ENCODE assay signal across 18 cellular contexts in the genomic region with DNA sequence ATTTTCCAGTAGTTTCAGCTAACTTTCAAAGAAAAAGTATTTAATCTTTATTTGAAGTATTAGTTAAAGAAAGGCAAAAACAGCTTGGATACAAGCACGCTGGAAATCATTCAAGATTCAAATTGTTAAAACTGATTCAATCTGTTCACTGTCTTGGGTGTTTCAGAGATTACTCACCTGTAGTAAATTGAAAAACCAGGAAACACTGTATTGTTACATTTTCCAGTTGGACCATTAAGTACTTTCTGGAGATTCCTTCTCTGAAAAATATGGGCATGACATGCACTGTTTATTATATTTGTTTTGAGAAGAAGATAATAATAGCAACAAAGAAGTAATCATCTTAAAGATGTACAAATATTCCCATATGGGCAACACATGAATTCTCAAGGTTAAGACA.
A peak's percentile ranks its signal among the peaks of the same experiment; 100 is the strongest.
DNase-seq lines count a peak whose midpoint lies in the region; ATAC-seq, FAIRE-seq and TF ChIP-seq lines count a peak whose summit lies in the region.
"Had no signal": no experiment of that assay in that cellular context is flagged by ENCODE, and none has a peak within 500 bp of the region (broad histone marks: within the 10 kb centered on the region; RNA-seq: fewer than 3 reads in every experiment).

No MANE protein-coding gene starts in this region.

- H3K79me1 ChIP-seq in mesenchymal stem cell (replicated peaks; ENCODE audit: low read length, poor library complexity, severe bottlenecking) = no peaks in the 10 kb centered on the region

- no peak overlapping the region for H2BK120ac ChIP-seq in mesenchymal stem cell (ENCODE audit: low read depth, low read length)

- CTCF ChIA-PET in T-cell (lab: Charles Lee) = no interaction called here

- H3K27me3 ChIP-seq in foreskin keratinocyte = no peaks in the 10 kb centered on the region
- H3K27me3 ChIP-seq in mesenchymal stem cell (ENCODE audit: control insufficient read depth in 1 of 2, insufficient read depth in 1 of 2, low read length in 2 of 2) = no peaks in the 10 kb centered on the region

- H3K9me3 Mint-ChIP-seq in T-cell = peaks cover 0 to 10% (median 0%) of the 10 kb centered on the region in 3 donors

- no peak for ATAC-seq in T-cell (replicated peaks in 1 of 4)
- ATAC-seq in foreskin keratinocyte = peak; percentile 57
- ATAC-seq in HG03565 (IDR thresholded peaks at IDR 0.05; ENCODE audit: unreplicated experiment) = no peak

- no peak overlapping the region for H3K4me3 Mint-ChIP-seq in T-cell

- FAIRE-seq in D721Med (lab: Jason Lieb, UNC) = peak; percentile 77
- FAIRE-seq: GM12891, H1 had no signal

- peaks cover 45 to 56% (median 55%) of the 10 kb centered on the region in 3 donors for H3K4me1 Mint-ChIP-seq in T-cell

- H2BK12ac ChIP-seq in mesenchymal stem cell (ENCODE audit: low read length in 2 of 2) = no peak overlapping the region

- no peak overlapping the region for H2BK15ac ChIP-seq in mesenchymal stem cell (ENCODE audit: low read depth, poor library complexity, severe bottlenecking)

- H3K27ac ChIP-seq in foreskin keratinocyte = no peak overlapping the region
- H3K27ac ChIP-seq in mesenchymal stem cell (ENCODE audit: low read length, poor library complexity, severe bottlenecking) = no peak overlapping the region
- H3K27ac ChIP-seq: 22Rv1 had no signal

- H3K9me3 ChIP-seq in mesenchymal stem cell (ENCODE audit: control insufficient read depth, low read length) = no peaks in the 10 kb centered on the region
- H3K9me3 ChIP-seq: Caco-2 had no signal

- no peak overlapping the region for H3K9ac ChIP-seq in mesenchymal stem cell (ENCODE audit: low read length)

- POLR2A ChIA-PET in T-cell (lab: Charles Lee) = interaction anchor here in 1 of 2 donors (0.6 kb wide), 1 partner anchor 34 kb away, joined by 3 read pairs; no protein-coding TSS in a partner anchor

- H3K36me3 ChIP-seq in mesenchymal stem cell (ENCODE audit: control insufficient read depth in 1 of 2, insufficient read depth in 2 of 2, low read depth in 1 of 2, low read length in 2 of 2) = no peaks in the 10 kb centered on the region

- no peak overlapping the region for H4K91ac ChIP-seq in mesenchymal stem cell (ENCODE audit: low read length)

- no peak overlapping the region for H3K4ac ChIP-seq in mesenchymal stem cell (ENCODE audit: low read depth in 1 of 2, low read length in 2 of 2)

- DNase-seq in DMS 273 (lab: John Stamatoyannopoulos, UW; ENCODE audit: unreplicated experiment) = peak; percentile 20
- DNase-seq in DMS 273 treated with DMSO at 0.1 percent for 48 hours (lab: John Stamatoyannopoulos, UW) = no peak
- no peak for DNase-seq in D721Med (ENCODE audit: insufficient read length, low spot score)
- DNase-seq in T-cell = no peak
- peak in 1 of 2 donors; percentile 30 for DNase-seq in foreskin keratinocyte
- no peak for DNase-seq in T1000 (lab: John Stamatoyannopoulos, UW)
- no peak for DNase-seq in mesenchymal stem cell
- DNase-seq: Caco-2, NCI-H1092 treated with DMSO at 0.1 percent for 48 hours, NCI-H146, NCI-H2029 treated with DMSO at 0.1 percent for 48 hours, NCI-H510A, NCI-H774, Right ventricle myocardium superior had no signal

- H3K27ac Mint-ChIP-seq in T-cell = peak overlapping the region; percentile 80 to 86

- no peak overlapping the region for H3K23ac ChIP-seq in mesenchymal stem cell (ENCODE audit: low read length in 2 of 2)

- no peak overlapping the region for H3K18ac ChIP-seq in mesenchymal stem cell (ENCODE audit: low read depth in 1 of 2, low read length in 2 of 2)

- H3K4me3 ChIP-seq in mesenchymal stem cell (ENCODE audit: insufficient read depth in 1 of 2, low read depth in 1 of 2, low read length in 2 of 2) = no peak overlapping the region

- H3K27me3 Mint-ChIP-seq in T-cell = no peaks in the 10 kb centered on the region

- no peak overlapping the region for H3K4me2 ChIP-seq in mesenchymal stem cell (ENCODE audit: low read length, poor library complexity, severe bottlenecking)

- no peak overlapping the region for H4K8ac ChIP-seq in mesenchymal stem cell (ENCODE audit: low read length)

- H2AK5ac ChIP-seq in mesenchymal stem cell (ENCODE audit: low read length, severe bottlenecking) = no peak overlapping the region

- no CpG with 5 or more reads among the region's 1 CpG for WGBS in mesenchymal stem cell

- peaks cover 15% of the 10 kb centered on the region for H3K36me3 Mint-ChIP-seq in T-cell

- H3K4me1 ChIP-seq in foreskin keratinocyte = peaks cover 10% of the 10 kb centered on the region
- no peaks in the 10 kb centered on the region for H3K4me1 ChIP-seq in mesenchymal stem cell (ENCODE audit: control insufficient read depth, insufficient read depth, low read depth, low read length)
- H3K4me1 ChIP-seq: Caco-2 had no signal

- H2AFZ ChIP-seq in mesenchymal stem cell (ENCODE audit: low read depth, low read length) = no peak overlapping the region

- no peak for TF ChIP-seq CTCF in D721Med (IDR thresholded peaks at IDR 0.05; ENCODE audit: insufficient read depth, missing control alignments)
- TF ChIP-seq CTCF in foreskin keratinocyte (conservative IDR thresholded peaks at IDR 0.05) = no peak

- H3K14ac ChIP-seq in mesenchymal stem cell (ENCODE audit: low read length in 2 of 2) = no peak overlapping the region

- no peak overlapping the region for H2BK5ac ChIP-seq in mesenchymal stem cell (ENCODE audit: low read depth, low read length, poor library complexity, severe bottlenecking)
